In the genomic region with DNA sequence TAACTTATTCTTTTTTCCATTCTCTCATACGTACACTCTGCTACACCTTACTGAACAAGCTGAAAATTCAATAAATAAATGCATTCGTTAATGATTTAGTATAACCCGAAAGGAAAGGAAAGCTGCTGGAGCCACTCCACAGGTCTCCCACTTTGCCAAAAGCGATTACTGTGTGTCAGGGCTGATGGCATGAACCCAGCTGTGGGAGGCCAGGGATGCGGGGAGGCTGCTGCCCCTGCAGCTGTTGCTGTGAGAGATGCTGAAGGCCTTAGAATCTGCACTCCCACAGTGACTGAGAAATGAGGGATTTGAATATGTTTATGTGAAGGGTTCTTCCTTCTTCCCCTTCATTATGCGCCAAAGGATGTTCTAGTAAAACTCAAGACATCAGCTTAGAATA, we compare ENCODE assay signal across 1 cellular context.
TF ChIP-seq lines count a peak whose summit lies in the region.

No MANE protein-coding gene starts in this region.

TF ChIP-seq in GM23338, 12 proteins besides CTCF, POLR2A, EP300 and RAD21 (continued from another document):
- TF ChIP-seq, protein P1, sequence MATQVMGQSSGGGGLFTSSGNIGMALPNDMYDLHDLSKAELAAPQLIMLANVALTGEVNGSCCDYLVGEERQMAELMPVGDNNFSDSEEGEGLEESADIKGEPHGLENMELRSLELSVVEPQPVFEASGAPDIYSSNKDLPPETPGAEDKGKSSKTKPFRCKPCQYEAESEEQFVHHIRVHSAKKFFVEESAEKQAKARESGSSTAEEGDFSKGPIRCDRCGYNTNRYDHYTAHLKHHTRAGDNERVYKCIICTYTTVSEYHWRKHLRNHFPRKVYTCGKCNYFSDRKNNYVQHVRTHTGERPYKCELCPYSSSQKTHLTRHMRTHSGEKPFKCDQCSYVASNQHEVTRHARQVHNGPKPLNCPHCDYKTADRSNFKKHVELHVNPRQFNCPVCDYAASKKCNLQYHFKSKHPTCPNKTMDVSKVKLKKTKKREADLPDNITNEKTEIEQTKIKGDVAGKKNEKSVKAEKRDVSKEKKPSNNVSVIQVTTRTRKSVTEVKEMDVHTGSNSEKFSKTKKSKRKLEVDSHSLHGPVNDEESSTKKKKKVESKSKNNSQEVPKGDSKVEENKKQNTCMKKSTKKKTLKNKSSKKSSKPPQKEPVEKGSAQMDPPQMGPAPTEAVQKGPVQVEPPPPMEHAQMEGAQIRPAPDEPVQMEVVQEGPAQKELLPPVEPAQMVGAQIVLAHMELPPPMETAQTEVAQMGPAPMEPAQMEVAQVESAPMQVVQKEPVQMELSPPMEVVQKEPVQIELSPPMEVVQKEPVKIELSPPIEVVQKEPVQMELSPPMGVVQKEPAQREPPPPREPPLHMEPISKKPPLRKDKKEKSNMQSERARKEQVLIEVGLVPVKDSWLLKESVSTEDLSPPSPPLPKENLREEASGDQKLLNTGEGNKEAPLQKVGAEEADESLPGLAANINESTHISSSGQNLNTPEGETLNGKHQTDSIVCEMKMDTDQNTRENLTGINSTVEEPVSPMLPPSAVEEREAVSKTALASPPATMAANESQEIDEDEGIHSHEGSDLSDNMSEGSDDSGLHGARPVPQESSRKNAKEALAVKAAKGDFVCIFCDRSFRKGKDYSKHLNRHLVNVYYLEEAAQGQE (IDR thresholded peaks at IDR 0.05; ENCODE audit: unreplicated experiment): no peak
- TF ChIP-seq POLR2AphosphoS5 (IDR thresholded peaks at IDR 0.05; ENCODE audit: low read depth): no peak
- TF ChIP-seq ZNF331 (CRISPR knock-in tag; IDR thresholded peaks at IDR 0.05; ENCODE audit: low read depth): no peak
- TF ChIP-seq STAT1 (IDR thresholded peaks at IDR 0.05; ENCODE audit: unreplicated experiment): no peak
- TF ChIP-seq NANOG (IDR thresholded peaks at IDR 0.05; ENCODE audit: borderline replicate concordance): no peak
- TF ChIP-seq CREB1 (CRISPR knock-in tag; IDR thresholded peaks at IDR 0.05; ENCODE audit: low read depth): no peak
- no peak for TF ChIP-seq JUNB (IDR thresholded peaks at IDR 0.05; ENCODE audit: unreplicated experiment)
- TF ChIP-seq EZH2 (IDR thresholded peaks at IDR 0.05; ENCODE audit: low read depth, unreplicated experiment): no peak
- no peak for TF ChIP-seq EZH2phosphoT487 (IDR thresholded peaks at IDR 0.05; ENCODE audit: unreplicated experiment)
